ENCODE assay signal across 26 cellular contexts in genomic region chr10:80805343-80806020, GRCh38.
"Had no signal": no experiment of that assay in that cellular context is flagged by ENCODE, and none has a peak within 500 bp of the region (broad histone marks: within the 10 kb centered on the region; RNA-seq: fewer than 3 reads in every experiment).

No MANE protein-coding gene starts in this region.

- H3K4me1 Mint-ChIP-seq: naive thymus-derived CD4-positive, alpha-beta T cell; nephron; stimulated activated memory B cell treated with anti-CD40 and anti-IgM and Interleukin-4, amounts not matched to agents 10 μg/mL and 1 μg/mL and 100 μg/mL, for 72 hours had no signal

- H3K4me3 Mint-ChIP-seq: effector memory CD8-positive, alpha-beta T cell; naive thymus-derived CD4-positive, alpha-beta T cell; nephron; stimulated activated memory B cell treated with anti-CD40 and anti-IgM and Interleukin-4, amounts not matched to agents 10 μg/mL and 1 μg/mL and 100 μg/mL, for 72 hours; type B pancreatic cell had no signal

- H3K27ac Mint-ChIP-seq: effector memory CD8-positive, alpha-beta T cell; naive thymus-derived CD4-positive, alpha-beta T cell; nephron; stimulated activated memory B cell treated with anti-CD40 and anti-IgM and Interleukin-4, amounts not matched to agents 10 μg/mL and 1 μg/mL and 100 μg/mL, for 72 hours; type B pancreatic cell had no signal

- DNase-seq: dermis blood vessel endothelial cell; effector memory CD8-positive, alpha-beta T cell; gastrocnemius medialis; head of caudate nucleus; left cardiac atrium; left lung; mesenchymal stem cell; midbrain; naive thymus-derived CD4-positive, alpha-beta T cell; occipital lobe; ovary; posterior cingulate gyrus; psoas muscle; right cardiac atrium; sigmoid colon; spleen; stimulated activated CD4-positive, alpha-beta T cell treated with anti-CD3 and anti-CD28 coated beads, Interleukin-4, amount 100 ng/mL, for 4 hours; stimulated activated naive CD8-positive, alpha-beta T cell treated with anti-CD3 and anti-CD28 coated beads, Interleukin-15, Interleukin-2, amounts not matched to agents 100 U/mL and 50 U/mL, for 24 hours; substantia nigra; testis; tibial artery had no signal

- H3K9me3 ChIP-seq: gastrocnemius medialis, ovary, psoas muscle, sigmoid colon, testis, tibial artery had no signal

- H3K4me1 ChIP-seq: gastrocnemius medialis, left lung, psoas muscle, sigmoid colon, spleen, testis, tibial artery had no signal

- H3K36me3 ChIP-seq: gastrocnemius medialis, left lung, ovary, sigmoid colon, spleen, tibial artery had no signal

- H3K36me3 Mint-ChIP-seq: stimulated activated memory B cell treated with anti-CD40 and anti-IgM and Interleukin-4, amounts not matched to agents 10 μg/mL and 1 μg/mL and 100 μg/mL, for 72 hours; type B pancreatic cell had no signal

- H3K79me2 ChIP-seq: hepatocyte had no signal

- H3K4me2 ChIP-seq: hepatocyte had no signal

- H2AFZ ChIP-seq: hepatocyte had no signal

- H3K27ac ChIP-seq: coronary artery, gastrocnemius medialis, hepatocyte, left lung, ovary, psoas muscle, sigmoid colon, spleen, testis, tibial artery had no signal

- H3K27me3 ChIP-seq: gastrocnemius medialis, hepatocyte, left lung, ovary, sigmoid colon, spleen, testis, tibial artery had no signal

- H3K4me3 ChIP-seq: coronary artery, gastrocnemius medialis, hepatocyte, left lung, ovary, psoas muscle, sigmoid colon, spleen, testis, tibial artery had no signal

- H3K27me3 Mint-ChIP-seq: stimulated activated memory B cell treated with anti-CD40 and anti-IgM and Interleukin-4, amounts not matched to agents 10 μg/mL and 1 μg/mL and 100 μg/mL, for 72 hours; type B pancreatic cell had no signal

- ATAC-seq: effector memory CD8-positive, alpha-beta T cell; gastrocnemius medialis; left cardiac atrium; left lung; naive thymus-derived CD4-positive, alpha-beta T cell; psoas muscle; right cardiac atrium; stimulated activated memory B cell treated with anti-CD40 and anti-IgM and Interleukin-4, amounts not matched to agents 10 μg/mL and 1 μg/mL and 100 μg/mL, for 72 hours; stimulated activated naive CD8-positive, alpha-beta T cell treated with anti-CD3 and anti-CD28 coated beads, Interleukin-15, Interleukin-2, amounts not matched to agents 100 U/mL and 50 U/mL, for 24 hours had no signal
